Comparison of ENCODE assay signal across 1 cellular context in the genomic region with DNA sequence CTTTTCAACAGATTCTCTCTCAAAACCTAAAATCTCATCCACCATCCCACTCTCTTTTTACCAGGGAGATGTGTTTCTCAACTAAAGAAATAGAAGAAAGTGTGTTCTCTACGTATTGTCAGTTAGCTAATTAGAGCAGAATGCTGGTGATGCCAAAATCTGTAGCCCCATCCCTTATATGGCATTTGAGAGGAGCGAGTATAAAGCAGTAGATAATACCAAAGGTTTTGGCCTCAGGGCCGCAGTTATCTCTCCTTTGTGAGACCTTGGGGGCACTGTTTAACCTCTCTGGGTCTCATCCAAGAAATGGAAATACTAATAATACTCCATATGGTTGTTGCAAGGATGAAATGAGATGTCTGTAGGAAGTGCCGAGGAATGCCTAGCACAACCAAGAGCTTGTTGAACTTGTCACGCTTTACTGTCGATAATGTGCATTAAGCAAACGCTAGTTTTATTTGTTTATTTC.
TF ChIP-seq lines count a peak whose summit lies in the region.

No MANE protein-coding gene starts in this region.

TF ChIP-seq in WTC11, 78 proteins besides CTCF, POLR2A, EP300 and RAD21 (continued from another document):
- TF ChIP-seq, protein P1, sequence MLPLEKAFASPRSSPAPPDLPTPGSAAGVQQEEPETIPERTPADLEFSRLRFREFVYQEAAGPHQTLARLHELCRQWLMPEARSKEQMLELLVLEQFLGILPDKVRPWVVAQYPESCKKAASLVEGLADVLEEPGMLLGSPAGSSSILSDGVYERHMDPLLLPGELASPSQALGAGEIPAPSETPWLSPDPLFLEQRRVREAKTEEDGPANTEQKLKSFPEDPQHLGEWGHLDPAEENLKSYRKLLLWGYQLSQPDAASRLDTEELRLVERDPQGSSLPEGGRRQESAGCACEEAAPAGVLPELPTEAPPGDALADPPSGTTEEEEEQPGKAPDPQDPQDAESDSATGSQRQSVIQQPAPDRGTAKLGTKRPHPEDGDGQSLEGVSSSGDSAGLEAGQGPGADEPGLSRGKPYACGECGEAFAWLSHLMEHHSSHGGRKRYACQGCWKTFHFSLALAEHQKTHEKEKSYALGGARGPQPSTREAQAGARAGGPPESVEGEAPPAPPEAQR (CRISPR knock-in tag; IDR thresholded peaks at IDR 0.05) = no peak
- TF ChIP-seq, protein P2, sequence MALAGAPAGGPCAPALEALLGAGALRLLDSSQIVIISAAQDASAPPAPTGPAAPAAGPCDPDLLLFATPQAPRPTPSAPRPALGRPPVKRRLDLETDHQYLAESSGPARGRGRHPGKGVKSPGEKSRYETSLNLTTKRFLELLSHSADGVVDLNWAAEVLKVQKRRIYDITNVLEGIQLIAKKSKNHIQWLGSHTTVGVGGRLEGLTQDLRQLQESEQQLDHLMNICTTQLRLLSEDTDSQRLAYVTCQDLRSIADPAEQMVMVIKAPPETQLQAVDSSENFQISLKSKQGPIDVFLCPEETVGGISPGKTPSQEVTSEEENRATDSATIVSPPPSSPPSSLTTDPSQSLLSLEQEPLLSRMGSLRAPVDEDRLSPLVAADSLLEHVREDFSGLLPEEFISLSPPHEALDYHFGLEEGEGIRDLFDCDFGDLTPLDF (CRISPR knock-in tag; IDR thresholded peaks at IDR 0.05) = no peak
- TF ChIP-seq, protein P3, sequence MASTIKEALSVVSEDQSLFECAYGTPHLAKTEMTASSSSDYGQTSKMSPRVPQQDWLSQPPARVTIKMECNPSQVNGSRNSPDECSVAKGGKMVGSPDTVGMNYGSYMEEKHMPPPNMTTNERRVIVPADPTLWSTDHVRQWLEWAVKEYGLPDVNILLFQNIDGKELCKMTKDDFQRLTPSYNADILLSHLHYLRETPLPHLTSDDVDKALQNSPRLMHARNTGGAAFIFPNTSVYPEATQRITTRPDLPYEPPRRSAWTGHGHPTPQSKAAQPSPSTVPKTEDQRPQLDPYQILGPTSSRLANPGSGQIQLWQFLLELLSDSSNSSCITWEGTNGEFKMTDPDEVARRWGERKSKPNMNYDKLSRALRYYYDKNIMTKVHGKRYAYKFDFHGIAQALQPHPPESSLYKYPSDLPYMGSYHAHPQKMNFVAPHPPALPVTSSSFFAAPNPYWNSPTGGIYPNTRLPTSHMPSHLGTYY (CRISPR knock-in tag; IDR thresholded peaks at IDR 0.05) = no peak
- no peak for TF ChIP-seq NFE2L1 (CRISPR knock-in tag; IDR thresholded peaks at IDR 0.05)
- no peak for TF ChIP-seq TEAD4 (CRISPR knock-in tag; IDR thresholded peaks at IDR 0.05)
- TF ChIP-seq NR1H2 (CRISPR knock-in tag; IDR thresholded peaks at IDR 0.05) = no peak
- TF ChIP-seq, protein P4, sequence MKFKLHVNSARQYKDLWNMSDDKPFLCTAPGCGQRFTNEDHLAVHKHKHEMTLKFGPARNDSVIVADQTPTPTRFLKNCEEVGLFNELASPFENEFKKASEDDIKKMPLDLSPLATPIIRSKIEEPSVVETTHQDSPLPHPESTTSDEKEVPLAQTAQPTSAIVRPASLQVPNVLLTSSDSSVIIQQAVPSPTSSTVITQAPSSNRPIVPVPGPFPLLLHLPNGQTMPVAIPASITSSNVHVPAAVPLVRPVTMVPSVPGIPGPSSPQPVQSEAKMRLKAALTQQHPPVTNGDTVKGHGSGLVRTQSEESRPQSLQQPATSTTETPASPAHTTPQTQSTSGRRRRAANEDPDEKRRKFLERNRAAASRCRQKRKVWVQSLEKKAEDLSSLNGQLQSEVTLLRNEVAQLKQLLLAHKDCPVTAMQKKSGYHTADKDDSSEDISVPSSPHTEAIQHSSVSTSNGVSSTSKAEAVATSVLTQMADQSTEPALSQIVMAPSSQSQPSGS (CRISPR knock-in tag; IDR thresholded peaks at IDR 0.05; ENCODE audit: borderline replicate concordance, low read depth) = no peak
